In the genomic region with DNA sequence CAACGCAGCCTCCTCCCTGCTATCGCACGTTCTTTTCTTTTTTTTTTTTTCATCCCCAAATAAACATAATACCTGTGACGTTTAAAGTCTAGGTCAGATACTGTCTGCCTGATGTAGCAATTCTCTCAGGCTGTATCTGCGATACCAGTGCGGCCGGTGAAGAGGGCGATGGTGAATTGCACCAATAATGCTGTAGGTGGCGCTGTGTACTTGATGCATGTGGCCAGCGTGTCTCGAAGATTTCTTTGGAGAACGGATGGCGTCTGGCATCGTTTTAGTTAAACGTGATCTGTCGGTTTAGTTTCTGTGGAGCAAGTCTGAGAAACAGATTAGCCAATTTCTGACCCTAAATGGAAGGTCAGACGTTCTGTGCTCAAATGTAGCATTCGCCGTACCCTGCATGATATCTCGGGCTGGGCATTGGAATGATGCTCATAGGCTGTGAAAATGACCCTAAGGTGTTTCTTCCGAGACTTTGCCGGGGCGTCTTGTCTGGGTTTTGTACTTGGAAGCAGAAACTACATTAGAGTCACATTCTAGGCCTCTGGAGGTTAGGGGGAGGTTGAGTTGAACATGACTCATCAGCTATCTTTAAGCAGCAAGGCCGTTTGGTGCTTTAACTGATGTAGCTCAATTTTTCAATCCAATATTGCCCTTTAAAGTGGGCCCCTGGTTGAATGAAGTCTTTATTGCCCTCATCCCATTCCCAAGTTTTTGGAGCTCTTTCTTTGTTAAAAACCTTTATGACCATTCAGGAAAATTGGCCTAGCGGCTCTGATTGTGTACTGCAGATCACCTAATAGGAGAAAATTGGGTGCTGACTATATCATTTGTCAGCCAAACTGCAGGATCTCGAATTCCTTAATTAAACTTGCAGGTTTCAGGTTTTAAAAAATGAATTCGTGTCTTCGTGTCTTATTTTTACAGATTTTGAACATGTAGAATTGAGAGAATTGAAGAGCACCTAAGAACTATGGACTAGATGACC, we compare ENCODE assay signal across 8 cellular contexts.
DNase-seq lines count a peak whose midpoint lies in the region; ATAC-seq and TF ChIP-seq lines count a peak whose summit lies in the region.

No MANE protein-coding gene starts in this region.

- no peak overlapping the region for H2AFZ ChIP-seq in Loucy (ENCODE audit: low read length)

- TF ChIP-seq CTCF in AG09319 (IDR thresholded peaks at IDR 0.05; ENCODE audit: low read depth, low read length) (peak; percentile 86), Loucy (conservative IDR thresholded peaks at IDR 0.05; ENCODE audit: low read length) (peak; percentile 94)

- H3K4me2 ChIP-seq in Loucy (ENCODE audit: low read depth, low read length, poor library complexity, severe bottlenecking) (no peak overlapping the region), skeletal muscle satellite cell (ENCODE audit: low read length) (peak overlapping the region; percentile 68)

- ATAC-seq in GM18870 (IDR thresholded peaks at IDR 0.05; ENCODE audit: unreplicated experiment): peak; percentile 63
- no peak for ATAC-seq in HG03045 (IDR thresholded peaks at IDR 0.05; ENCODE audit: unreplicated experiment)

- H3K36me3 ChIP-seq in Loucy (ENCODE audit: insufficient read depth, low read length): no peaks in the 10 kb centered on the region
- no peaks in the 10 kb centered on the region for H3K36me3 ChIP-seq in iPS-15b (ENCODE audit: control insufficient read depth, insufficient read depth, low read length)
- no peaks in the 10 kb centered on the region for H3K36me3 ChIP-seq in skeletal muscle satellite cell (ENCODE audit: insufficient read depth, low read length)

- H3K4me1 ChIP-seq in Loucy (ENCODE audit: insufficient read depth, low read length, poor library complexity, severe bottlenecking) (no peaks in the 10 kb centered on the region), iPS-15b (ENCODE audit: control insufficient read depth, insufficient read depth, low read length) (peaks cover 5% of the 10 kb centered on the region), skeletal muscle satellite cell (ENCODE audit: control insufficient read depth, insufficient read depth, low read length) (peaks cover 6% of the 10 kb centered on the region)

- H3K9me3 ChIP-seq in Loucy (ENCODE audit: insufficient read depth, low read depth, low read length): no peaks in the 10 kb centered on the region
- H3K9me3 ChIP-seq in iPS-15b (ENCODE audit: control insufficient read depth, insufficient read depth, low read length): no peaks in the 10 kb centered on the region
- H3K9me3 ChIP-seq in skeletal muscle satellite cell (replicated peaks; ENCODE audit: low read length): no peaks in the 10 kb centered on the region

- H3K9me2 ChIP-seq in Loucy (replicated peaks; ENCODE audit: low read depth, low read length): no peaks in the 10 kb centered on the region

- peak; percentile 4 for DNase-seq in AG09319 (ENCODE audit: extremely low read depth, low read depth)
- DNase-seq in SHP77 treated with DMSO at 0.1 percent for 48 hours (lab: John Stamatoyannopoulos, UW): peak; percentile 32
- peak; percentile 64 for DNase-seq in astrocyte of the hippocampus (ENCODE audit: low read depth, low spot score)

- H3K9ac ChIP-seq in Loucy (ENCODE audit: low read depth, low read length, poor library complexity, severe bottlenecking) (no peak overlapping the region), iPS-15b (ENCODE audit: low read depth, low read length) (no peak overlapping the region), skeletal muscle satellite cell (ENCODE audit: low read depth, low read length) (no peak overlapping the region)

- H3K27me3 ChIP-seq in Loucy (ENCODE audit: insufficient read depth, low read length, poor library complexity, severe bottlenecking) (no peaks in the 10 kb centered on the region), iPS-15b (ENCODE audit: control insufficient read depth, insufficient read depth, low read length) (peaks cover 7% of the 10 kb centered on the region), skeletal muscle satellite cell (ENCODE audit: control insufficient read depth, insufficient read depth, low read length) (peaks cover 13% of the 10 kb centered on the region)

- no peak overlapping the region for H3K4me3 ChIP-seq in Loucy (ENCODE audit: low read length, poor library complexity, severe bottlenecking)
- peak overlapping the region; percentile 22 for H3K4me3 ChIP-seq in iPS-15b (ENCODE audit: low read depth, low read length)
- peak overlapping the region; percentile 50 for H3K4me3 ChIP-seq in skeletal muscle satellite cell (ENCODE audit: low read length)

- H3F3A ChIP-seq in Loucy (ENCODE audit: low read depth): no peaks in the 10 kb centered on the region

- H3K79me2 ChIP-seq in Loucy (ENCODE audit: insufficient read depth, low read length): no peaks in the 10 kb centered on the region

- no peaks in the 10 kb centered on the region for H4K20me1 ChIP-seq in Loucy (ENCODE audit: insufficient read depth, low read length, poor library complexity, severe bottlenecking)

Comparison
In these comparisons a context has a peak if more than half of its experiments do, and no peak if none do; other contexts are left out.
1. DNase-seq: peak in every context shown above with its lines; median percentile 64 in astrocyte of the hippocampus; 32 in SHP77 treated with DMSO at 0.1 percent for 48 hours; 4 in AG09319.